23 cellular contexts compared by ENCODE assay signal in genomic region chr17:28029033-28029432, GRCh38.
"Had no signal": no experiment of that assay in that cellular context is flagged by ENCODE, and none has a peak within 500 bp of the region (broad histone marks: within the 10 kb centered on the region; RNA-seq: fewer than 3 reads in every experiment).

No MANE protein-coding gene starts in this region.

- H3K4me3 ChIP-seq: coronary artery, dorsolateral prefrontal cortex, esophagus squamous epithelium, gastroesophageal sphincter, ovary, right atrium auricular region, sigmoid colon, skin epidermis, thyroid gland, upper lobe of left lung, uterus had no signal

- ATAC-seq: gastroesophageal sphincter; left lobe of liver; naive thymus-derived CD8-positive, alpha-beta T cell had no signal

- DNase-seq: dorsolateral prefrontal cortex; effector CD8-positive, alpha-beta T cell; esophagus squamous epithelium; foreskin fibroblast; glutamatergic neuron; islet precursor cell; mammary epithelial cell; naive thymus-derived CD8-positive, alpha-beta T cell; nucleus accumbens; ovary; sigmoid colon; stimulated activated CD4-positive, alpha-beta T cell treated with anti-CD3 and anti-CD28 coated beads, Interleukin-12 subunit alpha, Interleukin-12 subunit beta, amount 100 ng/mL, for 4 hours; stimulated activated naive CD4-positive, alpha-beta T cell treated with Interleukin-2 at 50 U/mL for 16 hours; thyroid gland; upper lobe of left lung; uterus had no signal

- H3K27ac ChIP-seq: coronary artery, dorsolateral prefrontal cortex, epithelial cell of prostate, esophagus squamous epithelium, gastroesophageal sphincter, ovary, right atrium auricular region, sigmoid colon, skin epidermis, upper lobe of left lung, uterus had no signal

- H3K27me3 ChIP-seq: dorsolateral prefrontal cortex, esophagus squamous epithelium, gastroesophageal sphincter, ovary, right atrium auricular region, sigmoid colon, thyroid gland, upper lobe of left lung, uterus had no signal

- FAIRE-seq: endometrium had no signal

- H3K4me1 ChIP-seq: esophagus squamous epithelium, gastroesophageal sphincter, right atrium auricular region, sigmoid colon, uterus had no signal

- H3K36me3 ChIP-seq: esophagus squamous epithelium, gastroesophageal sphincter, ovary, right atrium auricular region, sigmoid colon, thyroid gland, upper lobe of left lung, uterus had no signal

- H3K9me3 ChIP-seq: esophagus squamous epithelium, gastroesophageal sphincter, ovary, right atrium auricular region, sigmoid colon, thyroid gland, upper lobe of left lung, uterus had no signal
